Comparison of ENCODE assay signal across 7 cellular contexts in the genomic region with DNA sequence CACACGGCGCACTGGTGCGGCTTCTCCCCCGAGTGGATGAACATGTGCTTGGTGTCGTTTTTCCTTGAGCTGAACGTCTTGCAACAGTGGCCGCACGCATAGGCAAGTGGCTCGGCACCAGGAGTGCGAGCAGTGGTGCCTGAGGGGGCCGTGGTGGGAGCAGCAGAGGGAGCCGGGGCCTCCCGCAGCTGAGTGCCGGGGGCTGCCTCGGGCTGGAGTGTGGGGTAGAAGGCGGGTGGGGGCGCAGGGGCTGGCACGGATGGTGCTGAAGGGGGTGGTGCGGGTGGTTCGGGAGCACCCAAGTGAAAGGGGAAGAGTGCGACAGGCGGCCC.
DNase-seq lines count a peak whose midpoint lies in the region; ATAC-seq and TF ChIP-seq lines count a peak whose summit lies in the region.
"Not testable (repeated sequence)": the region's sequence is repeated elsewhere in the genome, so short reads cannot be mapped to it uniquely, and the experiment has no call there.

No MANE protein-coding gene starts in this region.

- H4K20me1 ChIP-seq in IMR-90 (ENCODE audit: insufficient read depth, low read length), result not testable (repeated sequence)

- H2AFZ ChIP-seq in IMR-90 (replicated peaks; ENCODE audit: low read length, poor library complexity), result not testable (repeated sequence)

- not testable (repeated sequence) for H3K36me3 ChIP-seq in IMR-90 (ENCODE audit: control insufficient read depth, insufficient read depth, low read length); body of pancreas (replicated peaks in 1 of 2; ENCODE audit: insufficient read depth in 1 of 2, low read depth in 2 of 2); heart left ventricle; left lung

- not testable (repeated sequence) for DNase-seq in CD4-positive, alpha-beta T cell; IMR-90; activated CD8-positive, alpha-beta T cell treated with anti-CD3 and anti-CD28 coated beads for 36 hours; body of pancreas; heart left ventricle; left lung; sciatic nerve (ENCODE audit: low spot score)

- not testable (repeated sequence) for H3K9me3 ChIP-seq in CD4-positive, alpha-beta T cell (ENCODE audit: control insufficient read depth, low read length); IMR-90 (ENCODE audit: control insufficient read depth, insufficient read depth, low read length); body of pancreas; heart left ventricle; left lung

- not testable (repeated sequence) for TF ChIP-seq RAD21 in IMR-90 (IDR thresholded peaks at IDR 0.05; ENCODE audit: low read length)

- POLR2A ChIA-PET in CD4-positive, alpha-beta T cell (lab: Charles Lee); IMR-90 (lab: Charles Lee; ENCODE audit: unreplicated experiment); activated CD8-positive, alpha-beta T cell treated with anti-CD3 and anti-CD28 coated beads for 36 hours (lab: Charles Lee): not testable (repeated sequence)

- H4K5ac ChIP-seq in IMR-90 (ENCODE audit: low read depth, low read length), result not testable (repeated sequence)

- H3K23ac ChIP-seq in IMR-90 (ENCODE audit: low read depth, low read length), result not testable (repeated sequence)

- not testable (repeated sequence) for H3K27me3 Mint-ChIP-seq in CD4-positive, alpha-beta T cell; activated CD8-positive, alpha-beta T cell treated with anti-CD3 and anti-CD28 coated beads for 36 hours

- not testable (repeated sequence) for TF ChIP-seq CTCF in CD4-positive, alpha-beta T cell (IDR thresholded peaks at IDR 0.05); IMR-90 (conservative IDR thresholded peaks at IDR 0.05; ENCODE audit: low read depth, low read length); activated CD8-positive, alpha-beta T cell treated with anti-CD3 and anti-CD28 coated beads for 36 hours (IDR thresholded peaks at IDR 0.05); body of pancreas (IDR thresholded peaks at IDR 0.05); heart left ventricle (IDR thresholded peaks at IDR 0.05); left lung (IDR thresholded peaks at IDR 0.05)

- not testable (repeated sequence) for H3K4me3 Mint-ChIP-seq in CD4-positive, alpha-beta T cell; activated CD8-positive, alpha-beta T cell treated with anti-CD3 and anti-CD28 coated beads for 36 hours

- not testable (repeated sequence) for H3K4me1 ChIP-seq in IMR-90 (ENCODE audit: control insufficient read depth, insufficient read depth, low read length); body of pancreas; heart left ventricle; left lung

- H3K56ac ChIP-seq in IMR-90 (ENCODE audit: extremely low read depth, insufficient read depth, low read length), result not testable (repeated sequence)

- H2AK5ac ChIP-seq in IMR-90 (ENCODE audit: low read depth, low read length), result not testable (repeated sequence)

- H4K8ac ChIP-seq in IMR-90 (ENCODE audit: low read depth in 2 of 2, low read length in 2 of 2), result not testable (repeated sequence)

- H3K79me1 ChIP-seq in IMR-90 (ENCODE audit: low read depth in 1 of 2, low read length in 2 of 2), result not testable (repeated sequence)

- H2BK120ac ChIP-seq in IMR-90 (ENCODE audit: low read depth, low read length), result not testable (repeated sequence)

- H3K18ac ChIP-seq in IMR-90 (ENCODE audit: low read depth, low read length), result not testable (repeated sequence)

- H3K9ac ChIP-seq in IMR-90 (ENCODE audit: low read depth, low read length), result not testable (repeated sequence)

- H3K4me3 ChIP-seq in IMR-90 (ENCODE audit: insufficient read depth, low read depth, low read length); body of pancreas; heart left ventricle; left lung: not testable (repeated sequence)

- dilution Hi-C loops in IMR-90 (cut with HindIII; ENCODE audit: low sequenced_read_pairs, unreplicated experiment), result not testable (repeated sequence)

- not testable (repeated sequence) for H3K27ac Mint-ChIP-seq in CD4-positive, alpha-beta T cell; activated CD8-positive, alpha-beta T cell treated with anti-CD3 and anti-CD28 coated beads for 36 hours

- H2BK20ac ChIP-seq in IMR-90 (ENCODE audit: low read depth, low read length), result not testable (repeated sequence)

- not testable (repeated sequence) for H3K27me3 ChIP-seq in CD4-positive, alpha-beta T cell (ENCODE audit: control insufficient read depth, insufficient read depth, low read length); IMR-90 (ENCODE audit: control insufficient read depth, insufficient read depth, low read length); body of pancreas; heart left ventricle; left lung

- intact Hi-C loops in CD4-positive, alpha-beta T cell (cut with DNase I, micrococcal nuclease); IMR-90 (cut with micrococcal nuclease); activated CD8-positive, alpha-beta T cell treated with anti-CD3 and anti-CD28 coated beads for 36 hours (cut with micrococcal nuclease); body of pancreas (cut with DNase I); heart left ventricle (cut with DNase I); left lung (cut with DNase I); sciatic nerve (cut with DNase I): not testable (repeated sequence)

- in situ Hi-C loops in IMR-90 (cut with MboI; ENCODE audit: low sequenced_read_pairs), result not testable (repeated sequence)

- no CpG with 5 or more reads among the region's 22 CpGs for WGBS in IMR-90 (ENCODE audit: extremely low coverage in 2 of 2, insufficient read length in 1 of 2), 2 experiments
- no CpG with 5 or more reads among the region's 22 CpGs for WGBS in body of pancreas, 2 donors
- WGBS in heart left ventricle, 4 donors, result no CpG with 5 or more reads among the region's 22 CpGs

- CTCF ChIA-PET in CD4-positive, alpha-beta T cell (lab: Charles Lee); IMR-90 (lab: Yijun Ruan, JAX); activated CD8-positive, alpha-beta T cell treated with anti-CD3 and anti-CD28 coated beads for 36 hours (lab: Charles Lee): not testable (repeated sequence)

- not testable (repeated sequence) for H4K91ac ChIP-seq in IMR-90 (ENCODE audit: insufficient read depth, low read depth, low read length)

- H3K27ac ChIP-seq in CD4-positive, alpha-beta T cell (ENCODE audit: low read depth, low read length); IMR-90 (ENCODE audit: insufficient read depth, low read length); body of pancreas; heart left ventricle; left lung: not testable (repeated sequence)

- H2BK5ac ChIP-seq in IMR-90 (ENCODE audit: low read depth, low read length, poor library complexity, severe bottlenecking), result not testable (repeated sequence)

- not testable (repeated sequence) for BruUV-seq in IMR-90 (replicated peaks; lab: Mats Ljungman, UMichigan)

- peak; percentile 7 for ATAC-seq in CD4-positive, alpha-beta T cell (ENCODE audit: poor library complexity)
- peak; percentile 42; the same call in 1 of the 2 replicates for ATAC-seq in IMR-90 (ENCODE audit: low read depth)
- ATAC-seq in activated CD8-positive, alpha-beta T cell treated with anti-CD3 and anti-CD28 coated beads for 36 hours, result peak; percentile 31
- ATAC-seq in body of pancreas, result peak; percentile 11
- ATAC-seq in heart left ventricle, result peak in 3 of 4 donors; percentile 22 to 39 (median 32)
- peak; percentile 21 for ATAC-seq in left lung
- peak; percentile 55 for ATAC-seq in sciatic nerve

- not testable (repeated sequence) for H3K9me1 ChIP-seq in IMR-90 (ENCODE audit: insufficient read depth, low read length)

- not testable (repeated sequence) for H3K4me2 ChIP-seq in IMR-90 (ENCODE audit: low read depth, low read length)

- not testable (repeated sequence) for H3K4ac ChIP-seq in IMR-90 (ENCODE audit: low read depth, low read length)

- H3K36me3 Mint-ChIP-seq in CD4-positive, alpha-beta T cell (ENCODE audit: low read depth); activated CD8-positive, alpha-beta T cell treated with anti-CD3 and anti-CD28 coated beads for 36 hours (ENCODE audit: low read depth): not testable (repeated sequence)

- H3K9me3 Mint-ChIP-seq in CD4-positive, alpha-beta T cell; activated CD8-positive, alpha-beta T cell treated with anti-CD3 and anti-CD28 coated beads for 36 hours: not testable (repeated sequence)

- not testable (repeated sequence) for TF ChIP-seq POLR2A in IMR-90 (IDR thresholded peaks at IDR 0.05; ENCODE audit: low read depth, low read length); body of pancreas (IDR thresholded peaks at IDR 0.05); heart left ventricle (IDR thresholded peaks at IDR 0.05)

- not testable (repeated sequence) for H3K14ac ChIP-seq in IMR-90 (replicated peaks; ENCODE audit: low read depth, low read length)

- H2AK9ac ChIP-seq in IMR-90 (replicated peaks; ENCODE audit: low read depth, low read length, poor library complexity), result not testable (repeated sequence)

- not testable (repeated sequence) for H2BK15ac ChIP-seq in IMR-90 (ENCODE audit: low read depth, low read length)

- H3K4me1 Mint-ChIP-seq in CD4-positive, alpha-beta T cell (ENCODE audit: low read depth); activated CD8-positive, alpha-beta T cell treated with anti-CD3 and anti-CD28 coated beads for 36 hours (ENCODE audit: low read depth): not testable (repeated sequence)
